ENCODE assay signal across 39 cellular contexts in the genomic region with DNA sequence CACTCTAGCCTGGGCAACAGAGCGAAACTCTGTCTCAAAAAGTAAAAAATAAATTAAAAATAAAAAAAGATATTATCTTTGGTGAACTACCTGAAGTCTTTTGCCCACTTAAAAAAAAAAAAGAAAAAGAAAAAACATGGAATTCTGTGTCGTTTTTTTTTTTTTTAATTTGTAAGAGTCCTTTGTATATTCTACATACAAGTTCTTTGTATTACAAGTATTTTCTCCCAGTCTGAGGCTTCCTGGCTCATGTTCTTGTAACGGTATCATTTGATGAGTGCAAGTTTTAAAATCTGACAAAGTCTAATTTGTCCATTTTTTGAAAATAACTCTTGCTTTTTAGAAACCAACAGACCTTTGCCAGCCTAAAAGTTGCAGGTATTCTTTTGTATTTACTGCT. TPM values are rescaled to one million over a fixed set of nuclear protein-coding genes. Genes with fewer than 3 reads are reported as not detected.
"Had no signal": no experiment of that assay in that cellular context is flagged by ENCODE, and none has a peak within 500 bp of the region (broad histone marks: within the 10 kb centered on the region; RNA-seq: fewer than 3 reads in every experiment).

No MANE protein-coding gene starts in this region.

- H3K4me3 ChIP-seq: MG63 had no signal

- H3K27me3 ChIP-seq: MG63 had no signal

- H3K9me3 ChIP-seq: MG63 had no signal

- DNase-seq: Kasumi-1, MG63, MM.1S, MV-4-11, NCI-H1048, NCI-H1092, NCI-H1092 treated with DMSO at 0.1 percent for 48 hours, NCI-H1105, NCI-H1105 treated with DMSO at 0.1 percent for 48 hours, NCI-H1417, NCI-H1417 treated with DMSO at 0.1 percent for 48 hours, NCI-H1436, NCI-H1436 treated with DMSO at 0.1 percent for 48 hours, NCI-H146, NCI-H1694, NCI-H1694 treated with DMSO at 0.1 percent for 48 hours, NCI-H187, NCI-H187 treated with DMSO at 0.1 percent for 48 hours, NCI-H1930, NCI-H2029, NCI-H2029 treated with DMSO at 0.1 percent for 48 hours, NCI-H2081, NCI-H2081 treated with DMSO at 0.1 percent for 48 hours, NCI-H2107, NCI-H2171, NCI-H2171 treated with DMSO at 0.1 percent for 48 hours, NCI-H2227 treated with DMSO at 0.1 percent for 48 hours, NCI-H226, NCI-H345, NCI-H446, NCI-H446 treated with DMSO at 0.1 percent for 48 hours, NCI-H510A, NCI-H510A treated with DMSO at 0.1 percent for 48 hours, NCI-H524, NCI-H524 treated with DMSO at 0.1 percent for 48 hours had no signal

- H3K36me3 ChIP-seq: MG63 had no signal

RNA-seq across cellular contexts. Expression of a gene that starts 35.0 kb away (rescaled TPM):
- total RNA-seq: LHCN-M2, M059J, MCF 10A, NCI-H460 had no signal
